8 cellular contexts compared by ENCODE assay signal in genomic region chr19:45038931-45039893, GRCh38. TPM values are rescaled to one million over a fixed set of nuclear protein-coding genes. Genes with fewer than 3 reads are reported as not detected.
A peak's percentile ranks its signal among the peaks of the same experiment; 100 is the strongest.
DNase-seq lines count a peak whose midpoint lies in the region; ATAC-seq and TF ChIP-seq lines count a peak whose summit lies in the region.

Gene CLASRP (plus strand): TSS chr19:45039045. CDS start chr19:45040213, 1,168 bp downstream.

- CTCF ChIA-PET in AG04449 (lab: Yijun Ruan, JAX): interaction anchor here (0.8 to 8.7 kb wide), 10 partner anchors 10 to 299 kb away, joined by 3 to 85 read pairs (median 3); no protein-coding TSS in a partner anchor

- no peaks in the 10 kb centered on the region for H3K27me3 ChIP-seq in kidney epithelial cell (ENCODE audit: control insufficient read depth, insufficient read depth, low read length)

- H3K4me3 ChIP-seq in AG04449 (ENCODE audit: low read depth, low read length) (peak within 1 kb of the TSS; percentile 99), kidney epithelial cell (ENCODE audit: low read depth, low read length) (peak within 1 kb of the TSS; percentile 68)

- DNase-seq in AG04449 (ENCODE audit: low read depth, low spot score) (peak; percentile 36), NCI-H226 (peak; percentile 83), cerebellar cortex (ENCODE audit: low spot score) (peak; percentile 89), kidney epithelial cell (ENCODE audit: low read depth) (peak; percentile 34)
- peak; percentile 90 for DNase-seq in activated CD4-positive, CD25-positive, alpha-beta regulatory T cell treated with anti-CD3 and anti-CD28 coated beads, Interleukin-2, amount 50 U/mL, for 72 hours
- DNase-seq in stimulated activated CD4-positive, alpha-beta T cell treated with anti-CD3 and anti-CD28 coated beads, Interleukin-15, amount 100 ng/mL, for 24 hours: peak; percentile 92

- ATAC-seq in GM18907 (IDR thresholded peaks at IDR 0.05; ENCODE audit: unreplicated experiment) (peak; percentile 81), HG03159 (IDR thresholded peaks at IDR 0.05; ENCODE audit: unreplicated experiment) (peak; percentile 84)

- POLR2A ChIA-PET in AG04449 (lab: Yijun Ruan, JAX): interaction anchor here (0.6 to 1.5 kb wide), 10 partner anchors 10 to 266 kb away, joined by 3 to 4 read pairs (median 3); partner anchors contain the start of genes BLOC1S3, PPP1R37 and TRAPPC6A

- H3K36me3 ChIP-seq in kidney epithelial cell (ENCODE audit: control insufficient read depth, insufficient read depth, low read length): peaks cover 6% of the 10 kb centered on the region

- TF ChIP-seq CTCF in AG04449 (IDR thresholded peaks at IDR 0.05; ENCODE audit: insufficient read depth, low read length, missing control alignments): no peak
- TF ChIP-seq CTCF in kidney epithelial cell (IDR thresholded peaks at IDR 0.05; ENCODE audit: insufficient read depth, low read length, poor library complexity, severe bottlenecking): no peak

RNA-seq across cellular contexts. Expression of gene CLASRP, which starts in this region (rescaled TPM):
- total RNA-seq in kidney epithelial cell: 65.7 and 77.9 TPM in 2 replicates

Comparison
In these comparisons a context has a peak if more than half of its experiments do, and no peak if none do; other contexts are left out.
1. Peak in every context shown above with its lines: DNase-seq, ATAC-seq and H3K4me3 ChIP-seq.
2. DNase-seq: peak in every context shown above with its lines; median percentile 92 in stimulated activated CD4-positive, alpha-beta T cell treated with anti-CD3 and anti-CD28 coated beads, Interleukin-15, amount 100 ng/mL, for 24 hours; 90 in activated CD4-positive, CD25-positive, alpha-beta regulatory T cell treated with anti-CD3 and anti-CD28 coated beads, Interleukin-2, amount 50 U/mL, for 72 hours; 89 in cerebellar cortex; 83 in NCI-H226; 36 in AG04449; 34 in kidney epithelial cell.